Comparison of ENCODE assay signal across 15 cellular contexts in genomic region chr13:24931450-24932217, GRCh38.
DNase-seq lines count a peak whose midpoint lies in the region; ATAC-seq and TF ChIP-seq lines count a peak whose summit lies in the region.
"Had no signal": no experiment of that assay in that cellular context is flagged by ENCODE, and none has a peak within 500 bp of the region (broad histone marks: within the 10 kb centered on the region; RNA-seq: fewer than 3 reads in every experiment).

No MANE protein-coding gene starts in this region.

- H3K27ac ChIP-seq in AG04450 (ENCODE audit: low read depth, low read length), result no peak overlapping the region
- H3K27ac ChIP-seq in HUES64 (ENCODE audit: low read depth, low read length), result no peak overlapping the region
- H3K27ac ChIP-seq in fibroblast of lung (ENCODE audit: insufficient read depth, low read length), result no peak overlapping the region
- H3K27ac ChIP-seq: SK-N-MC, suprapubic skin had no signal

- no peak overlapping the region for H3K27ac Mint-ChIP-seq in neural crest cell (ENCODE audit: unreplicated experiment)
- H3K27ac Mint-ChIP-seq: memory B cell had no signal

- TF ChIP-seq CTCF in AG04450 (IDR thresholded peaks at IDR 0.05; ENCODE audit: low read depth, low read length) (no peak), fibroblast of lung (conservative IDR thresholded peaks at IDR 0.05 in 1 of 2, IDR thresholded peaks at IDR 0.05 in 1 of 2; ENCODE audit: low read depth in 1 of 2, low read length in 2 of 2) (no peak), neural crest cell (conservative IDR thresholded peaks at IDR 0.05) (no peak)

- WGBS in HUES64, result 82% methylated on average over 28 of the region's 30 CpGs

- peaks cover 2% of the 10 kb centered on the region for H3K9me3 Mint-ChIP-seq in neural crest cell
- H3K9me3 Mint-ChIP-seq: memory B cell had no signal

- peaks cover 64% of the 10 kb centered on the region for H3K27me3 Mint-ChIP-seq in neural crest cell (ENCODE audit: low read depth)

- DNase-seq in AG04450 (ENCODE audit: low read depth, low spot score) (no peak), fibroblast of lung (ENCODE audit: low read depth in 2 of 2) (no peak), neural crest cell (ENCODE audit: low read depth, low spot score) (no peak), NCI-H446 (lab: John Stamatoyannopoulos, UW) (no peak)
- DNase-seq in central memory CD4-positive, alpha-beta T cell, result no peak
- DNase-seq: activated CD8-positive, alpha-beta memory T cell treated with anti-CD3 and anti-CD28 coated beads for 24 hours; activated effector memory CD4-positive, alpha-beta T cell treated with anti-CD3 and anti-CD28 coated beads, Interleukin-2, amount 50 U/mL, for 16 hours; caudate nucleus; DMS53 had no signal

- ATAC-seq in HG03457 (IDR thresholded peaks at IDR 0.05; ENCODE audit: unreplicated experiment), result no peak
- no peak for ATAC-seq in HG03175 (IDR thresholded peaks at IDR 0.05; ENCODE audit: unreplicated experiment)

- H2AFZ ChIP-seq in fibroblast of lung (ENCODE audit: low read length), result no peak overlapping the region

- CTCF ChIA-PET in AG04450 (lab: Charles Lee), result interaction anchor here (1.0 to 1.1 kb wide), 2 partner anchors 66 kb away, joined by 3 to 5 read pairs; no protein-coding TSS in a partner anchor

- H3K36me3 ChIP-seq in HUES64 (ENCODE audit: insufficient read depth, low read length) (no peaks in the 10 kb centered on the region), fibroblast of lung (ENCODE audit: control insufficient read depth, insufficient read depth, low read length) (no peaks in the 10 kb centered on the region)
- H3K36me3 ChIP-seq: suprapubic skin had no signal

- H3K79me2 ChIP-seq in fibroblast of lung (ENCODE audit: control insufficient read depth, insufficient read depth, low read length), result no peaks in the 10 kb centered on the region

- peaks cover 30% of the 10 kb centered on the region for H3K27me3 ChIP-seq in AG04450 (ENCODE audit: control insufficient read depth, insufficient read depth, low read length)
- H3K27me3 ChIP-seq in HUES64 (ENCODE audit: insufficient read depth, low read length), result no peaks in the 10 kb centered on the region
- peaks cover 19% of the 10 kb centered on the region for H3K27me3 ChIP-seq in fibroblast of lung (ENCODE audit: control insufficient read depth, insufficient read depth, low read length)

- H3K9me3 ChIP-seq in AG04450 (ENCODE audit: control insufficient read depth, insufficient read depth, low read length) (no peaks in the 10 kb centered on the region), HUES64 (ENCODE audit: insufficient read depth, low read depth, low read length) (no peaks in the 10 kb centered on the region), fibroblast of lung (ENCODE audit: control insufficient read depth, insufficient read depth, low read depth, low read length) (no peaks in the 10 kb centered on the region)
- H3K9me3 ChIP-seq: suprapubic skin had no signal

- peak overlapping the region; percentile 43 for H3K4me3 ChIP-seq in AG04450 (ENCODE audit: low read depth, low read length)
- H3K4me3 ChIP-seq in HUES64 (ENCODE audit: low read length), result peak overlapping the region; percentile 47
- peak overlapping the region in 2 of 4 experiments; percentile 17 to 47 for H3K4me3 ChIP-seq in fibroblast of lung (replicated peaks in 1 of 4; ENCODE audit: control extremely low read depth in 1 of 4, insufficient read depth in 1 of 4, low read depth in 3 of 4, low read length in 4 of 4)
- H3K4me3 ChIP-seq: SK-N-MC, suprapubic skin had no signal

- H4K20me1 ChIP-seq in fibroblast of lung (ENCODE audit: control insufficient read depth, extremely low read depth, insufficient read depth, low read length), result no peaks in the 10 kb centered on the region

- peak overlapping the region; percentile 47 for H3K4me3 Mint-ChIP-seq in neural crest cell
- H3K4me3 Mint-ChIP-seq: memory B cell had no signal

- H3K4me1 Mint-ChIP-seq in neural crest cell, result peaks cover 11% of the 10 kb centered on the region

- peaks cover 9% of the 10 kb centered on the region for H3K36me3 Mint-ChIP-seq in neural crest cell (ENCODE audit: low read depth)
- H3K36me3 Mint-ChIP-seq: memory B cell had no signal

- POLR2A ChIA-PET in AG04450 (lab: Yijun Ruan, JAX), result no interaction called here

- H3K9ac ChIP-seq in HUES64 (ENCODE audit: low read depth, low read length), result 0 out of 2 replicates have a peak overlapping the region, but pooled peaks have one; percentile 33
- no peak overlapping the region for H3K9ac ChIP-seq in fibroblast of lung (ENCODE audit: insufficient read depth, low read length)

- H3K4me2 ChIP-seq in fibroblast of lung (ENCODE audit: extremely low read depth, insufficient read depth, low read length), result peak overlapping the region; percentile 15

- H3K4me1 ChIP-seq in HUES64 (ENCODE audit: insufficient read depth, low read length) (0 out of 2 replicates have a peak, but pooled peaks cover 4% of the 10 kb centered on the region), fibroblast of lung (ENCODE audit: control insufficient read depth, extremely low read depth, insufficient read depth, low read length) (no peaks in the 10 kb centered on the region)
